Comparison of ENCODE assay signal across 20 cellular contexts in genomic region chr10:25263931-25264330, GRCh38.
DNase-seq lines count a peak whose midpoint lies in the region; ATAC-seq and TF ChIP-seq lines count a peak whose summit lies in the region.
"Had no signal": no experiment of that assay in that cellular context is flagged by ENCODE, and none has a peak within 500 bp of the region (broad histone marks: within the 10 kb centered on the region; RNA-seq: fewer than 3 reads in every experiment).

No MANE protein-coding gene starts in this region.

- in situ Hi-C loops in astrocyte of the cerebellum (cut with HindIII; ENCODE audit: low sequenced_read_pairs) = no loop called here

- TF ChIP-seq CTCF in astrocyte of the cerebellum (IDR thresholded peaks at IDR 0.05; ENCODE audit: low read depth, low read length, missing control alignments) = no peak

- H3K4me3 ChIP-seq in astrocyte of the cerebellum (ENCODE audit: low read depth, low read length) = no peak overlapping the region
- H3K4me3 ChIP-seq: GM23248, HAP-1 had no signal

- no peak for ATAC-seq in HG03095 (IDR thresholded peaks at IDR 0.05; ENCODE audit: unreplicated experiment)
- ATAC-seq: HepG2 had no signal

- DNase-seq in Daoy (ENCODE audit: low read depth) (peak; percentile 2), RKO (ENCODE audit: low spot score) (peak; percentile 10), astrocyte of the cerebellum (ENCODE audit: low read depth) (peak; percentile 0), iris pigment epithelial cell (ENCODE audit: low read depth) (peak; percentile 1), AML-193 (lab: John Stamatoyannopoulos, UW) (no peak), T-helper 1 cell (no peak)
- no peak for DNase-seq in activated CD4-positive, alpha-beta T cell treated with anti-CD3 and anti-CD28 coated beads, Interleukin-2, amount 50 U/mL, for 48 hours
- DNase-seq: 8988T; BE2C; C1 segment of cervical spinal cord; CD4-positive, CD25-positive, alpha-beta regulatory T cell; CD8-positive, alpha-beta memory T cell; COR-L47; DMS 273 treated with DMSO at 0.1 percent for 48 hours; DMS53; DND-41; GM23248 had no signal

Comparison
In these comparisons a context has a peak if more than half of its experiments do, and no peak if none do; other contexts are left out.
1. DNase-seq: peak in Daoy (single experiment), RKO (single experiment), astrocyte of the cerebellum (single experiment) and iris pigment epithelial cell (single experiment); none in AML-193 (0 of 2), activated CD4-positive, alpha-beta T cell treated with anti-CD3 and anti-CD28 coated beads, Interleukin-2, amount 50 U/mL, for 48 hours (0 of 2) and T-helper 1 cell (0 of 5).